ENCODE assay signal across 9 cellular contexts in the genomic region with DNA sequence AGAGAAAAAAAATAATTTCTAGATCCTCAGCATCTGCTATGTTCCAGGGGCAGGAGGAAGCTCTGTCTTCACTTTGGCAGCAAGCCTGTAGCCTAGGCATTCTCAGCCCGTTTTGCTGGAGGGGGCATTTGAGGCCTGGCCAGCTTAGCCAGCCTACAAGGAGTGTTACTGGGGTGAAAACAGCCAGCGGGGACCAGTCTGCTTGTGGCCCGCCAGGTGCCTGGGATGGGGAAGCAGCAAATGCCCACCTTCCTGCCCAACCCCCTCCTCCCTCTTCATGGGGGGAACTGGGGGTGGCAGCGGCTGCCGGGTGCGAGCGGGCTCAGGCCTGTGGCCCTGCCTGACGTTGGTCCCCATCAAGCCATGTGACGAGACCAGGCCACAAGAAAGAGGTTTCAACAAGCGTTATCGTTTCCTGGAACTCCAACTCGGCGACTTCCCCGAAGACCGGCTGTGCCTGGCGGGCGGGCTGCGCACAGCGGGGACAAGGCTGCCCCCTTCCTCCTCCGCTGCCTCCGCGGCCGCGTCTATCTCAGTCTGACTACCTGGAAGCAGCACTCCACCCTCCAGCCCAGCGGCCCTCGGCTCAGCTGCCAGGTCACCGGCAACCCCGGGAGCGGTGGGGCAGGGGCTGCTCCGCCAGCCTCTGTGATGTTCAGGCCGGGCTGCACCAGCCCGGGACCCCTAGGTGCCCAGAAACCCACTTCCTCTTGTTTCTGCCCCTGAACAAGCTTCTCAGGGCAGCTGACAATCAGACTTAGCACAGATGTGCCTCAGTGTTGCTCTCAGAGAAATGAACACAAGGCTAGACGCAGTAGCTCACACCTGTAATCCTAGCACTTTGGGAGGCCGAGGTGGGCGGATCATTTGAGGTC. TPM values are rescaled to one million over a fixed set of nuclear protein-coding genes. Genes with fewer than 3 reads are reported as not detected.
DNase-seq lines count a peak whose midpoint lies in the region; ATAC-seq and TF ChIP-seq lines count a peak whose summit lies in the region.
"Had no signal": no experiment of that assay in that cellular context is flagged by ENCODE, and none has a peak within 500 bp of the region (broad histone marks: within the 10 kb centered on the region; RNA-seq: fewer than 3 reads in every experiment).

No MANE protein-coding gene starts in this region.

- H3K9me3 ChIP-seq in duodenal mucosa (ENCODE audit: control insufficient read depth in 1 of 2, low read length in 2 of 2), result no peaks in the 10 kb centered on the region
- H3K9me3 ChIP-seq in uterus, result no peaks in the 10 kb centered on the region

- peak; percentile 55 for TF ChIP-seq POLR2A in GM18505 (IDR thresholded peaks at IDR 0.05; ENCODE audit: borderline replicate concordance, extremely low read depth, insufficient read depth, insufficient read length)
- no peak for TF ChIP-seq POLR2A in uterus (IDR thresholded peaks at IDR 0.05)

- intact Hi-C loops in uterus (cut with DNase I; ENCODE audit: low total_unique reads), result no loop called here

- peak in 3 of 4 experiments; percentile 63 to 86 (median 82) for DNase-seq in stimulated activated CD4-positive, alpha-beta T cell treated with anti-CD3 and anti-CD28 coated beads, Interleukin-1b, Interleukin-23, amount 100 ng/mL, for 24 hours (ENCODE audit: low read depth in 4 of 4, low spot score in 1 of 4)
- DNase-seq in ecto neural progenitor cell (ENCODE audit: low spot score) (no peak), uterus (no peak), NCI-H774 (lab: John Stamatoyannopoulos, UW) (no peak)

- peak; percentile 55 for ATAC-seq in GM18505 (IDR thresholded peaks at IDR 0.05; ENCODE audit: unreplicated experiment)
- peak; percentile 39 for ATAC-seq in HG02973 (IDR thresholded peaks at IDR 0.05; ENCODE audit: unreplicated experiment)
- peak; percentile 81 to 86 for ATAC-seq in activated CD4-positive, CD25-positive, alpha-beta regulatory T cell treated with anti-CD3 and anti-CD28 coated beads, Interleukin-2, amount 50 U/mL, for 24 hours

- H3K36me3 ChIP-seq in duodenal mucosa (ENCODE audit: control insufficient read depth in 1 of 2, insufficient read depth in 2 of 2, low read length in 2 of 2), result no peaks in the 10 kb centered on the region
- H3K36me3 ChIP-seq in uterus, result no peaks in the 10 kb centered on the region

- no peak for TF ChIP-seq CTCF in uterus (IDR thresholded peaks at IDR 0.05)

- peaks cover 5 to 7% of the 10 kb centered on the region in 2 donors for H3K4me1 ChIP-seq in duodenal mucosa (ENCODE audit: control insufficient read depth in 1 of 2, insufficient read depth in 2 of 2, low read length in 2 of 2)
- no peaks in the 10 kb centered on the region for H3K4me1 ChIP-seq in uterus

- H3K27me3 ChIP-seq in duodenal mucosa (ENCODE audit: control insufficient read depth in 1 of 2, insufficient read depth in 2 of 2, low read length in 2 of 2), result no peaks in the 10 kb centered on the region
- H3K27me3 ChIP-seq in uterus, result no peaks in the 10 kb centered on the region

- H3K27ac ChIP-seq in duodenal mucosa (ENCODE audit: low read depth, low read length) (peak overlapping the region; percentile 42), uterus (no peak overlapping the region)

- H3K4me3 ChIP-seq in duodenal mucosa (ENCODE audit: low read depth in 1 of 2, low read length in 2 of 2) (peak overlapping the region in 1 of 2 donors; percentile 10), uterus (no peak overlapping the region)

- H3K9ac ChIP-seq in duodenal mucosa (ENCODE audit: low read depth in 1 of 2, low read length in 2 of 2), result no peak overlapping the region

RNA-seq across cellular contexts. Expression of a gene that starts 22.9 kb away (rescaled TPM):
- 10 to 100 TPM in 1 of 4 donors, 1 to 10 TPM in 2, not detected in 1; 6.4 to 45.3 (median 7.6) TPM for total RNA-seq in uterus

RNA-seq across cellular contexts. Expression of a gene that starts 36.0 kb away (rescaled TPM):
- total RNA-seq in uterus, result not detected
- total RNA-seq: fibroblast of lung had no signal

RNA-seq across cellular contexts. Expression of a gene that starts 40.3 kb away (rescaled TPM):
- total RNA-seq in uterus, result not detected
- total RNA-seq: fibroblast of lung had no signal

RNA-seq across cellular contexts. Expression of a gene that starts 43.2 kb away (rescaled TPM):
- total RNA-seq in uterus, result not detected
- total RNA-seq: fibroblast of lung had no signal

RNA-seq across cellular contexts. Expression of a gene that starts 48.0 kb away (rescaled TPM):
- total RNA-seq in uterus, result not detected
- total RNA-seq: fibroblast of lung had no signal

Comparison
In these comparisons a context has a peak if more than half of its experiments do, and no peak if none do; other contexts are left out.
1. DNase-seq: peak in stimulated activated CD4-positive, alpha-beta T cell treated with anti-CD3 and anti-CD28 coated beads, Interleukin-1b, Interleukin-23, amount 100 ng/mL, for 24 hours (3 of 4); none in ecto neural progenitor cell (single experiment), uterus (0 of 2) and NCI-H774 (single experiment).
2. Peak in every context shown above with its lines, with median percentiles within 50 percentile points of each other: ATAC-seq.